ENCODE assay signal across 8 cellular contexts in genomic region chr6:134177753-134178229, GRCh38.
DNase-seq lines count a peak whose midpoint lies in the region; ATAC-seq and TF ChIP-seq lines count a peak whose summit lies in the region.

No MANE protein-coding gene starts in this region.

- H3K4me2 ChIP-seq in trophoblast cell (ENCODE audit: low read length), result peak overlapping the region; percentile 59

- H3K4me1 ChIP-seq in trophoblast cell (ENCODE audit: control insufficient read depth in 1 of 2, insufficient read depth in 2 of 2, low read length in 2 of 2), result peaks cover 8% of the 10 kb centered on the region in 2 experiments

- H2AFZ ChIP-seq in trophoblast cell (ENCODE audit: insufficient read depth, low read length, poor library complexity), result no peak overlapping the region

- H2AK5ac ChIP-seq in trophoblast cell (ENCODE audit: low read length), result no peak overlapping the region

- H2BK5ac ChIP-seq in trophoblast cell (ENCODE audit: low read depth, low read length, poor library complexity), result no peak overlapping the region

- peaks cover 10% of the 10 kb centered on the region for H3K79me2 ChIP-seq in trophoblast cell (ENCODE audit: control insufficient read depth, insufficient read depth, low read length, poor library complexity)

- TF ChIP-seq CTCF in GM12864 (IDR thresholded peaks at IDR 0.05; ENCODE audit: low read depth, low read length, missing control alignments) (no peak), RWPE1 (conservative IDR thresholded peaks at IDR 0.05; ENCODE audit: low read depth) (no peak)

- H4K91ac ChIP-seq in trophoblast cell (ENCODE audit: low read depth, low read length), result peak overlapping the region; percentile 31

- CTCF ChIA-PET in RWPE1 (lab: Yijun Ruan, JAX), result interaction anchor here (0.6 to 1.6 kb wide), 2 partner anchors 464 to 648 kb away, joined by 4 to 6 read pairs; no protein-coding TSS in a partner anchor

- H3K4me3 ChIP-seq in GM12864 (ENCODE audit: low read depth, low read length) (peak overlapping the region; percentile 49), trophoblast cell (ENCODE audit: low read depth, low read length) (no peak overlapping the region)

- H3K27me3 ChIP-seq in trophoblast cell (ENCODE audit: insufficient read depth, low read length), result no peaks in the 10 kb centered on the region

- POLR2A ChIA-PET in RWPE1 (lab: Yijun Ruan, JAX; ENCODE audit: low non-redundant PET), result no interaction called here

- H2BK120ac ChIP-seq in trophoblast cell (ENCODE audit: insufficient read depth, low read length, poor library complexity), result no peak overlapping the region

- no peak overlapping the region for H3K4ac ChIP-seq in trophoblast cell (ENCODE audit: low read depth, low read length)

- H3K23ac ChIP-seq in trophoblast cell (ENCODE audit: low read length), result no peak overlapping the region

- peaks cover 0 to 3% of the 10 kb centered on the region in 2 experiments for H3K36me3 ChIP-seq in trophoblast cell (ENCODE audit: control insufficient read depth in 1 of 2, insufficient read depth in 2 of 2, low read length in 2 of 2)

- no peaks in the 10 kb centered on the region for H3K9me3 ChIP-seq in trophoblast cell (ENCODE audit: insufficient read depth, low read depth, low read length)

- ATAC-seq in HG02840 (IDR thresholded peaks at IDR 0.05; ENCODE audit: low FRiP score, unreplicated experiment) (no peak), HG03378 (IDR thresholded peaks at IDR 0.05; ENCODE audit: unreplicated experiment) (no peak), HG02763 (IDR thresholded peaks at IDR 0.05; ENCODE audit: unreplicated experiment) (no peak)

- H4K8ac ChIP-seq in trophoblast cell (ENCODE audit: low read depth, low read length), result peak overlapping the region; percentile 54

- no peak overlapping the region for H2BK12ac ChIP-seq in trophoblast cell (ENCODE audit: low read length)

- H3K18ac ChIP-seq in trophoblast cell (ENCODE audit: low read length), result no peak overlapping the region

- no peak overlapping the region for H3K14ac ChIP-seq in trophoblast cell (ENCODE audit: low read length)

- no peak overlapping the region for H3K9ac ChIP-seq in trophoblast cell (ENCODE audit: low read length)

- no CpG with 5 or more reads among the region's 12 CpGs for WGBS in trophoblast cell (ENCODE audit: extremely low coverage, insufficient coverage, insufficient read length)

- DNase-seq in GM12864 (ENCODE audit: low read depth) (no peak), RWPE1 (ENCODE audit: low spot score) (no peak), epithelial cell of prostate (ENCODE audit: low read depth, low spot score) (no peak), trophoblast cell (peak in 1 of 2 donors; percentile 54), cerebellar nuclear complex (lab: John Stamatoyannopoulos, UW) (no peak)

- peaks cover 18% of the 10 kb centered on the region for H3K79me1 ChIP-seq in trophoblast cell (ENCODE audit: low read length)

- H3K27ac ChIP-seq in RWPE1, result peak overlapping the region; percentile 52
- peak overlapping the region; percentile 46 for H3K27ac ChIP-seq in epithelial cell of prostate
- peak overlapping the region; percentile 43 for H3K27ac ChIP-seq in trophoblast cell (ENCODE audit: low read depth, low read length)

- no peak overlapping the region for H4K12ac ChIP-seq in trophoblast cell (ENCODE audit: low read depth, low read length)
